In the genomic region with DNA sequence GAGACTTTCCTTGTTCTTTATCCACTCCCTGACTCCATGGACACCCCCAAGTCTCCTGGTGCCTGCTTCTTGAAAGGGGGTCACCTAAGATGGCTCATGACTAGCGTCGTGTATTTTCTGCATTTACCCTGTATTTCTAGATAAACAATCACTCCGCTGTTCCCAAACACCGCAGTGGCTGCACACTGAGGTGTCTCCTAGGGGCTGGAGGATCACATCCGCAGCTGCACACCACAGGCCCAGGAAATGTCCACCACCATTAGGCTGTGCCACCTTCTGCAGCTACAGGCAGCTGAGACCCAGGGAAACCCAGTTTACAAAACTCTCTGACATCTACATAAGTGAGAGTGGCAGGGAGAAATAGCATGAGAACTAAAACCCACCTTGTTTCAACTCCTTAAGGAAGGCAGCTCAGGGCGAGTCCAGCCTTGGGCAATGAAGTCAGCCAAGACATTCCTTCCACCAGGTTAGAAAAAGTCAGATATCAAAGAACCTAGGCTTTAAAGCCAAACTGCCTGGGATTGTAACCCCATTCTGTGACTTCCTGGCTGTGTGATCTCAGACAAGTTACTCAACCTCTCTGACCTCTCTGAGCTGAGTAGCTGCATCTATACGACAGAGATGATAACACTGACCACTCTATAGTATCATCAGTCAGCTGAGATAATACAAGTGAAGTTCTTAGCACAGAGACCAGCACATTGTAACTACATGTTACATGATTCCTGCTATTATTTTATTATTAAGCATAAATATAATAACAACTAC, we compare ENCODE assay signal across 1 cellular context.
TF ChIP-seq lines count a peak whose summit lies in the region.

No MANE protein-coding gene starts in this region.

TF ChIP-seq in WTC11, 78 proteins besides CTCF, POLR2A, EP300 and RAD21 (continued from another document):
- TF ChIP-seq E2F5 (CRISPR knock-in tag; IDR thresholded peaks at IDR 0.05): no peak
- no peak for TF ChIP-seq ZNF121 (CRISPR knock-in tag; IDR thresholded peaks at IDR 0.05)
- TF ChIP-seq KAT7 (CRISPR knock-in tag; IDR thresholded peaks at IDR 0.05; ENCODE audit: borderline replicate concordance): no peak
- TF ChIP-seq SMAD4 (CRISPR knock-in tag; IDR thresholded peaks at IDR 0.05): no peak
- no peak for TF ChIP-seq ZNF219 (CRISPR knock-in tag; IDR thresholded peaks at IDR 0.05; ENCODE audit: borderline replicate concordance)
- TF ChIP-seq CDX4 (CRISPR knock-in tag; IDR thresholded peaks at IDR 0.05; ENCODE audit: borderline replicate concordance): no peak
- TF ChIP-seq, protein P1, sequence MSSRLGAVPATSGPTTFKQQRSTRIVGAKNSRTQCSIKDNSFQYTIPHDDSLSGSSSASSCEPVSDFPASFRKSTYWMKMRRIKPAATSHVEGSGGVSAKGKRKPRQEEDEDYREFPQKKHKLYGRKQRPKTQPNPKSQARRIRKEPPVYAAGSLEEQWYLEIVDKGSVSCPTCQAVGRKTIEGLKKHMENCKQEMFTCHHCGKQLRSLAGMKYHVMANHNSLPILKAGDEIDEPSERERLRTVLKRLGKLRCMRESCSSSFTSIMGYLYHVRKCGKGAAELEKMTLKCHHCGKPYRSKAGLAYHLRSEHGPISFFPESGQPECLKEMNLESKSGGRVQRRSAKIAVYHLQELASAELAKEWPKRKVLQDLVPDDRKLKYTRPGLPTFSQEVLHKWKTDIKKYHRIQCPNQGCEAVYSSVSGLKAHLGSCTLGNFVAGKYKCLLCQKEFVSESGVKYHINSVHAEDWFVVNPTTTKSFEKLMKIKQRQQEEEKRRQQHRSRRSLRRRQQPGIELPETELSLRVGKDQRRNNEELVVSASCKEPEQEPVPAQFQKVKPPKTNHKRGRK (CRISPR knock-in tag; IDR thresholded peaks at IDR 0.05; ENCODE audit: borderline replicate concordance): no peak
- no peak for TF ChIP-seq GTF2I (CRISPR knock-in tag; conservative IDR thresholded peaks at IDR 0.05)
- TF ChIP-seq, protein P2, sequence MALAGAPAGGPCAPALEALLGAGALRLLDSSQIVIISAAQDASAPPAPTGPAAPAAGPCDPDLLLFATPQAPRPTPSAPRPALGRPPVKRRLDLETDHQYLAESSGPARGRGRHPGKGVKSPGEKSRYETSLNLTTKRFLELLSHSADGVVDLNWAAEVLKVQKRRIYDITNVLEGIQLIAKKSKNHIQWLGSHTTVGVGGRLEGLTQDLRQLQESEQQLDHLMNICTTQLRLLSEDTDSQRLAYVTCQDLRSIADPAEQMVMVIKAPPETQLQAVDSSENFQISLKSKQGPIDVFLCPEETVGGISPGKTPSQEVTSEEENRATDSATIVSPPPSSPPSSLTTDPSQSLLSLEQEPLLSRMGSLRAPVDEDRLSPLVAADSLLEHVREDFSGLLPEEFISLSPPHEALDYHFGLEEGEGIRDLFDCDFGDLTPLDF (CRISPR knock-in tag; IDR thresholded peaks at IDR 0.05): no peak
- TF ChIP-seq ZNF671 (CRISPR knock-in tag; IDR thresholded peaks at IDR 0.05): no peak
- TF ChIP-seq ZNF396 (CRISPR knock-in tag; IDR thresholded peaks at IDR 0.05; ENCODE audit: borderline replicate concordance): no peak
